ENCODE assay signal across 8 cellular contexts in the genomic region with DNA sequence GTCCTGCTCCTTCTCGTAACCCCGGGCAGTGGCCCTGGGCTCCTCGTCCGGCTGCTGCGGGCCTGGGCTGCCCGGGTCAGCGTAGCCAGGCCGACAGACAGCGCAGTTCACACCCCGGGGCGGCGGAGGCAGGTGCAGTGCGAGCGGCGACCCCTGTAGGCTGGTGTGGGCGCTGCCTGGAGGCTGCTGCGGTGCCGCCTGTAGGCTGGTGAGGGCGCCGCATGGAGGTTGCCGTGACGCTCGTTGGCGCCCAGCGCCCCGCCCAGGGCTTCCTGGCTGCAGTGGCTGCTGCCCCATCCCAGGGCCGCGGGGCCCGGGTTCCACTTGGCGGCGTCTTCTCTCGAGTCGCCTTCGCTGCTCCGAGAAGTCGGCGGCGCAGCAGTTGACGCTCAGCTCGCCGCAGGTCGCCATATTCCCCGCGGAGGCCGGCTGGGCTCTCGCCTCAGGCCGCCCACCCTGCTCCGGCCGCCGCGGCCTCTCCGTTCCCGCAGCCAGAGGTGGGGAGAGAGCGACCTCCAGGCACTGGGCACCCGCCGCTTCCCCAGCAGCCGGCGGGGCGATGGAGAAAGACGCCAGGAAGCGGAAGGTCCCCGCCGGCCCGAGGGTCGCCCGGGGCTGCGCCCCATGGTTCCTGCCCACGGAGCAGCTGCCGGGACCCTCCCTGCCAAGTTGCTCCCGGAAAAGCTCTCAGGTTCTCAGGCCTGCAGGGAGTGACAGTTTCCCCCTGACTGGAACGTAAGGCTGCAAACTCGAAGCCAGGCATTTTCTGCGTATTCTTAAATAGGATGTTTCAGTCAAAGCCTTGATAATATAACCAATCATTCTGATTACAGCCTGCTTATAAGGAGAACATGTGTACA. TPM values are rescaled to one million over a fixed set of nuclear protein-coding genes. Genes with fewer than 3 reads are reported as not detected.
DNase-seq lines count a peak whose midpoint lies in the region; ATAC-seq and TF ChIP-seq lines count a peak whose summit lies in the region.
"Not testable (repeated sequence)": the region's sequence is repeated elsewhere in the genome, so short reads cannot be mapped to it uniquely, and the experiment has no call there.

A gene (plus strand): TSS at position 265 of the 860 bp plus-strand sequence. CDS start 5,533 bp downstream, outside the sequence.

- not testable (repeated sequence) for H3K4me3 Mint-ChIP-seq in MCF 10A (ENCODE audit: unreplicated experiment)

- not testable (repeated sequence) for H3K9me3 ChIP-seq in IMR-90 (ENCODE audit: control insufficient read depth, insufficient read depth, low read length); lower lobe of right lung; upper lobe of left lung

- H3K18ac ChIP-seq in IMR-90 (ENCODE audit: low read depth, low read length), result not testable (repeated sequence)

- not testable (repeated sequence) for H3K9me3 Mint-ChIP-seq in MCF 10A (ENCODE audit: unreplicated experiment)

- not testable (repeated sequence) for H2AK9ac ChIP-seq in IMR-90 (replicated peaks; ENCODE audit: low read depth, low read length, poor library complexity)

- H3K23ac ChIP-seq in IMR-90 (ENCODE audit: low read depth, low read length), result not testable (repeated sequence)

- not testable (repeated sequence) for H3K27ac Mint-ChIP-seq in MCF 10A (ENCODE audit: low read depth, unreplicated experiment)

- H4K20me1 ChIP-seq in IMR-90 (ENCODE audit: insufficient read depth, low read length), result not testable (repeated sequence)

- H3K27me3 Mint-ChIP-seq in MCF 10A (ENCODE audit: insufficient read depth, unreplicated experiment), result not testable (repeated sequence)

- not testable (repeated sequence) for H2BK20ac ChIP-seq in IMR-90 (ENCODE audit: low read depth, low read length)

- not testable (repeated sequence) for TF ChIP-seq POLR2A in IMR-90 (IDR thresholded peaks at IDR 0.05; ENCODE audit: low read depth, low read length); upper lobe of left lung (IDR thresholded peaks at IDR 0.05)

- H3K36me3 ChIP-seq in IMR-90 (ENCODE audit: control insufficient read depth, insufficient read depth, low read length); lower lobe of right lung; upper lobe of left lung: not testable (repeated sequence)

- H2AFZ ChIP-seq in IMR-90 (replicated peaks; ENCODE audit: low read length, poor library complexity), result not testable (repeated sequence)

- not testable (repeated sequence) for H3K36me3 Mint-ChIP-seq in MCF 10A (ENCODE audit: insufficient read depth, unreplicated experiment)

- H3K4ac ChIP-seq in IMR-90 (ENCODE audit: low read depth, low read length), result not testable (repeated sequence)

- H2BK120ac ChIP-seq in IMR-90 (ENCODE audit: low read depth, low read length), result not testable (repeated sequence)

- not testable (repeated sequence) for H2BK15ac ChIP-seq in IMR-90 (ENCODE audit: low read depth, low read length)

- BruUV-seq in IMR-90 (replicated peaks; lab: Mats Ljungman, UMichigan), result not testable (repeated sequence)
- BruUV-seq in MCF 10A (replicated peaks; lab: Mats Ljungman, UMichigan), result TSS peak; percentile 86

- H4K91ac ChIP-seq in IMR-90 (ENCODE audit: insufficient read depth, low read depth, low read length), result not testable (repeated sequence)

- not testable (repeated sequence) for H3K27ac ChIP-seq in IMR-90 (ENCODE audit: insufficient read depth, low read length); lower lobe of right lung; upper lobe of left lung

- not testable (repeated sequence) for H3K4me3 ChIP-seq in IMR-90 (ENCODE audit: insufficient read depth, low read depth, low read length); lower lobe of right lung; upper lobe of left lung

- H2BK5ac ChIP-seq in IMR-90 (ENCODE audit: low read depth, low read length, poor library complexity, severe bottlenecking), result not testable (repeated sequence)

- not testable (repeated sequence) for DNase-seq in IMR-90; MCF 10A (ENCODE audit: unreplicated experiment); lower lobe of right lung; upper lobe of left lung

- H3K27me3 ChIP-seq in IMR-90 (ENCODE audit: control insufficient read depth, insufficient read depth, low read length); lower lobe of right lung (ENCODE audit: low read depth); upper lobe of left lung: not testable (repeated sequence)

- CTCF ChIA-PET in IMR-90 (lab: Yijun Ruan, JAX); MCF 10A (lab: Yijun Ruan, JAX): not testable (repeated sequence)

- peak; percentile 98 for ATAC-seq in GM18520 (IDR thresholded peaks at IDR 0.05; ENCODE audit: unreplicated experiment)
- peak; percentile 99 for ATAC-seq in GM19467 (IDR thresholded peaks at IDR 0.05; ENCODE audit: unreplicated experiment)
- ATAC-seq in HG02610 (IDR thresholded peaks at IDR 0.05; ENCODE audit: unreplicated experiment), result peak; percentile 98
- peak; percentile 98 for ATAC-seq in HG03097 (IDR thresholded peaks at IDR 0.05; ENCODE audit: low FRiP score, unreplicated experiment)
- ATAC-seq in IMR-90 (ENCODE audit: low read depth), result peak; percentile 100
- ATAC-seq in lower lobe of right lung, result peak; percentile 99 to 100
- ATAC-seq in upper lobe of left lung (ENCODE audit: low FRiP score in 2 of 2), result peak; percentile 99

- H3K4me1 ChIP-seq in IMR-90 (ENCODE audit: control insufficient read depth, insufficient read depth, low read length); lower lobe of right lung; upper lobe of left lung: not testable (repeated sequence)

- not testable (repeated sequence) for H4K8ac ChIP-seq in IMR-90 (ENCODE audit: low read depth in 2 of 2, low read length in 2 of 2)

- H3K79me1 ChIP-seq in IMR-90 (ENCODE audit: low read depth in 1 of 2, low read length in 2 of 2), result not testable (repeated sequence)

- intact Hi-C loops in IMR-90 (cut with micrococcal nuclease); MCF 10A (cut with micrococcal nuclease); lower lobe of right lung (cut with DNase I): not testable (repeated sequence)

- H3K9ac ChIP-seq in IMR-90 (ENCODE audit: low read depth, low read length), result not testable (repeated sequence)

- H3K14ac ChIP-seq in IMR-90 (replicated peaks; ENCODE audit: low read depth, low read length), result not testable (repeated sequence)

- dilution Hi-C loops in IMR-90 (cut with HindIII; ENCODE audit: low sequenced_read_pairs, unreplicated experiment), result not testable (repeated sequence)

- not testable (repeated sequence) for H3K4me1 Mint-ChIP-seq in MCF 10A (ENCODE audit: insufficient read depth, unreplicated experiment)

- not testable (repeated sequence) for TF ChIP-seq CTCF in IMR-90 (conservative IDR thresholded peaks at IDR 0.05; ENCODE audit: low read depth, low read length); MCF 10A (IDR thresholded peaks at IDR 0.05; ENCODE audit: unreplicated experiment); lower lobe of right lung (IDR thresholded peaks at IDR 0.05); upper lobe of left lung (IDR thresholded peaks at IDR 0.05)

- POLR2A ChIA-PET in IMR-90 (lab: Charles Lee; ENCODE audit: unreplicated experiment); MCF 10A (lab: Yijun Ruan, JAX): not testable (repeated sequence)

- not testable (repeated sequence) for TF ChIP-seq EP300 in upper lobe of left lung (IDR thresholded peaks at IDR 0.05)

- in situ Hi-C loops in IMR-90 (cut with MboI; ENCODE audit: low sequenced_read_pairs), result not testable (repeated sequence)

- not testable (repeated sequence) for H2AK5ac ChIP-seq in IMR-90 (ENCODE audit: low read depth, low read length)

- not testable (repeated sequence) for H3K4me2 ChIP-seq in IMR-90 (ENCODE audit: low read depth, low read length)

- not testable (repeated sequence) for TF ChIP-seq RAD21 in IMR-90 (IDR thresholded peaks at IDR 0.05; ENCODE audit: low read length)

- WGBS in IMR-90 (ENCODE audit: extremely low coverage in 2 of 2, insufficient read length in 1 of 2), 2 experiments, result no CpG with 5 or more reads among the region's 73 CpGs
- WGBS in upper lobe of left lung, 2 donors, result no CpG with 5 or more reads among the region's 73 CpGs

- H4K5ac ChIP-seq in IMR-90 (ENCODE audit: low read depth, low read length), result not testable (repeated sequence)

- H3K9me1 ChIP-seq in IMR-90 (ENCODE audit: insufficient read depth, low read length), result not testable (repeated sequence)

- H3K56ac ChIP-seq in IMR-90 (ENCODE audit: extremely low read depth, insufficient read depth, low read length), result not testable (repeated sequence)

RNA-seq across cellular contexts. Expression of the gene that starts here (rescaled TPM):
- total RNA-seq in IMR-90 (2012; rRNA removed) (not detected in 2 replicates), MCF 10A (2022) (7.3 and 7.6 TPM in 2 replicates), lower lobe of right lung (8.5 TPM), upper lobe of left lung (1 to 10 TPM in 4 of 6 donors, not detected in 2; 1.2 to 8.4 (median 2.4) TPM)
- polyA plus RNA-seq in IMR-90 (2012; rRNA removed), result 0.23 and 0.27 TPM in 2 replicates
- not detected in 2 replicates for polyA plus RNA-seq in IMR-90 (2012; cell fraction: cytosol; rRNA removed)
- 1.2 and 2.4 TPM in 2 replicates for polyA plus RNA-seq in IMR-90 (2012; cell fraction: nucleus; rRNA removed; ENCODE audit: low replicate concordance)
